In genomic region chr4:149031399-149031798, GRCh38 we compare ENCODE assay signal across 8 cellular contexts.
DNase-seq lines count a peak whose midpoint lies in the region; FAIRE-seq and TF ChIP-seq lines count a peak whose summit lies in the region.

No MANE protein-coding gene starts in this region.

- H3K27me3 ChIP-seq in iPS DF 6.9 (ENCODE audit: control insufficient read depth, insufficient read depth, low read length) (no peaks in the 10 kb centered on the region), ascending aorta (no peaks in the 10 kb centered on the region)

- DNase-seq in Caki2 (ENCODE audit: low read depth) = peak; percentile 33
- DNase-seq in H4 (ENCODE audit: low spot score) = peak; percentile 33
- peak; percentile 7 for DNase-seq in RPMI8226
- peak; percentile 18 for DNase-seq in iPS DF 6.9 (ENCODE audit: low read depth, low spot score)
- DNase-seq in H54 (ENCODE audit: insufficient read length, low spot score) = no peak
- no peak for DNase-seq in foreskin melanocyte
- no peak for DNase-seq in ascending aorta (ENCODE audit: low spot score in 2 of 2)
- no peak for DNase-seq in SK-N-DZ (ENCODE audit: low spot score)

- intact Hi-C loops in ascending aorta (cut with DNase I) = no loop called here

- no peak for FAIRE-seq in H54 (lab: Jason Lieb, UNC)

- in situ Hi-C loops in Caki2 (cut with HindIII; ENCODE audit: low pct_unique_long_range_greater_than_20kb, low sequenced_read_pairs) = no loop called here

- H3K27ac ChIP-seq in iPS DF 6.9 (ENCODE audit: low read length) = no peak overlapping the region
- H3K27ac ChIP-seq in ascending aorta = no peak overlapping the region

- H3K4me3 ChIP-seq in iPS DF 6.9 (ENCODE audit: low read length) (no peak overlapping the region), ascending aorta (no peak overlapping the region)

- H3K36me3 ChIP-seq in iPS DF 6.9 (ENCODE audit: control insufficient read depth, insufficient read depth, low read length) (no peaks in the 10 kb centered on the region), ascending aorta (no peaks in the 10 kb centered on the region)

- no peak for TF ChIP-seq POLR2A in H54 (IDR thresholded peaks at IDR 0.05; ENCODE audit: low read depth, low read length)

- H3K4me1 ChIP-seq in iPS DF 6.9 (ENCODE audit: control insufficient read depth, insufficient read depth, low read length) (no peaks in the 10 kb centered on the region), ascending aorta (no peaks in the 10 kb centered on the region)

- peak in 1 of 3 experiments; percentile 17 for TF ChIP-seq CTCF in ascending aorta (IDR thresholded peaks at IDR 0.05)

- H3K9me3 ChIP-seq in iPS DF 6.9 (ENCODE audit: control insufficient read depth, insufficient read depth, low read length) (no peaks in the 10 kb centered on the region), ascending aorta (no peaks in the 10 kb centered on the region)

Comparison
In these comparisons a context has a peak if more than half of its experiments do, and no peak if none do; other contexts are left out.
1. DNase-seq: peak in Caki2 (single experiment), H4 (single experiment), RPMI8226 (single experiment) and iPS DF 6.9 (single experiment); none in H54 (single experiment), foreskin melanocyte (single experiment), ascending aorta (0 of 2) and SK-N-DZ (single experiment).